Comparison of ENCODE assay signal across 13 cellular contexts in genomic region chr1:186479162-186479561, GRCh38.
DNase-seq lines count a peak whose midpoint lies in the region; ATAC-seq and TF ChIP-seq lines count a peak whose summit lies in the region.
"Had no signal": no experiment of that assay in that cellular context is flagged by ENCODE, and none has a peak within 500 bp of the region (broad histone marks: within the 10 kb centered on the region; RNA-seq: fewer than 3 reads in every experiment).

No MANE protein-coding gene starts in this region.

- H3K9me3 ChIP-seq in WERI-Rb-1 (ENCODE audit: severe bottlenecking): no peaks in the 10 kb centered on the region
- H3K9me3 ChIP-seq: BE2C had no signal

- DNase-seq in D341Med (ENCODE audit: low spot score): peak; percentile 71
- DNase-seq in HEK293T (ENCODE audit: extremely low spot score): no peak
- DNase-seq in NCI-H524 (lab: John Stamatoyannopoulos, UW): peak; percentile 69 to 92
- DNase-seq in WERI-Rb-1: peak; percentile 84
- DNase-seq in SW 1271 (lab: John Stamatoyannopoulos, UW): no peak
- DNase-seq: BE2C; CD4-positive, alpha-beta memory T cell; DMS53; H7 had no signal

- TF ChIP-seq CTCF in WERI-Rb-1 (IDR thresholded peaks at IDR 0.05; ENCODE audit: low read depth, low read length): no peak

- CTCF ChIA-PET in HEK293T (lab: Yijun Ruan, JAX): interaction anchor here (0.6 kb wide), 1 partner anchor 327 kb away, joined by 3 read pairs; no protein-coding TSS in a partner anchor

- no peak overlapping the region for H3K4me3 ChIP-seq in WERI-Rb-1 (ENCODE audit: low read depth, low read length)
- H3K4me3 ChIP-seq: GM23338 had no signal

- POLR2A ChIA-PET in HEK293T (lab: Yijun Ruan, JAX): interaction anchor here (0.6 kb wide), 1 partner anchor 9 kb away, joined by 3 read pairs; no protein-coding TSS in a partner anchor

- ATAC-seq in HG02884 (IDR thresholded peaks at IDR 0.05; ENCODE audit: unreplicated experiment) (no peak), GM21447 (IDR thresholded peaks at IDR 0.05; ENCODE audit: unreplicated experiment) (no peak)
- ATAC-seq: GM23338 had no signal

- peak overlapping the region; percentile 40 for H3K27ac ChIP-seq in WERI-Rb-1
- H3K27ac ChIP-seq: C4-2B had no signal

- no peaks in the 10 kb centered on the region for H3K27me3 ChIP-seq in WERI-Rb-1 (ENCODE audit: insufficient read depth, low read depth, severe bottlenecking)

- no peaks in the 10 kb centered on the region for H3K36me3 ChIP-seq in WERI-Rb-1
- H3K36me3 ChIP-seq: BE2C had no signal

TF ChIP-seq in HEK293T, 16 proteins besides CTCF, POLR2A, EP300 and RAD21:
- TF ChIP-seq FOXA1 (IDR thresholded peaks at IDR 0.05) (no peak), ZNF384 (IDR thresholded peaks at IDR 0.05) (no peak), TARDBP (IDR thresholded peaks at IDR 0.05) (no peak), PKNOX1 (IDR thresholded peaks at IDR 0.05) (peak; percentile 22; the same call in 1 of the 2 replicates), HDGF (IDR thresholded peaks at IDR 0.05; ENCODE audit: borderline replicate concordance) (no peak), LEF1 (IDR thresholded peaks at IDR 0.05; ENCODE audit: borderline replicate concordance) (no peak), ELF4 (IDR thresholded peaks at IDR 0.05) (no peak), L3MBTL2 (conservative IDR thresholded peaks at IDR 0.05) (no peak), CTBP1 (IDR thresholded peaks at IDR 0.05; ENCODE audit: borderline replicate concordance) (no peak)

Comparison
In these comparisons a context has a peak if more than half of its experiments do, and no peak if none do; other contexts are left out.
1. DNase-seq: peak in D341Med (single experiment), NCI-H524 (2 of 2) and WERI-Rb-1 (single experiment); none in HEK293T (single experiment) and SW 1271 (0 of 2).